8 cellular contexts compared by ENCODE assay signal in the genomic region with DNA sequence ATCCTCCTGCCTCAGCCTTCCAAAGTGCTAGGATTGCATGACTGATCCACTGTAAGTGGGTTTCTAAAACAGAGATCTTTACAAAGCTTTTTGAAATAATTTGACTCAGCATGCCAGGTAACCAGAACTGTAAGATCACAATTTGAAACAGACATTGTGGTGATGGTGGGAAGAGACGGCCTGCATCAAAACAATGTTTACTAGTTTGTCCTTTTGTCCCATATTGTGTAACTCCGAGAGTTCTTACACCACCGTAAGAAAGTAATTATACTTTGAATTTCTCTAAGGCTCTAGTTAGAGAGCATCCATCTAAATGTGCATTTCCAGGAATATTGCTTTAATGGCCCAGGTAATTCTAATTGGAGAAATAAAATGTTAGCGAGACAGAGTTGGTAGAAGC. TPM values are rescaled to one million over a fixed set of nuclear protein-coding genes. Genes with fewer than 3 reads are reported as not detected.
A peak's percentile ranks its signal among the peaks of the same experiment; 100 is the strongest.
DNase-seq lines count a peak whose midpoint lies in the region; ATAC-seq, FAIRE-seq and TF ChIP-seq lines count a peak whose summit lies in the region.

No MANE protein-coding gene starts in this region.

- H3K4me1 ChIP-seq in DOHH2 (ENCODE audit: control insufficient read depth, low read length), result peaks cover 22% of the 10 kb centered on the region
- peaks cover 32% of the 10 kb centered on the region for H3K4me1 ChIP-seq in SJCRH30

- DNase-seq in SJCRH30 (no peak), fibroblast of the aortic adventitia (ENCODE audit: low read depth) (no peak), sciatic nerve (ENCODE audit: low spot score) (no peak), HTR-8/SVneo (ENCODE audit: insufficient read length, low spot score) (no peak), HPDE6-E6E7 (ENCODE audit: extremely low spot score) (no peak), COR-L47 (lab: John Stamatoyannopoulos, UW) (no peak)

- H3K27ac ChIP-seq in DOHH2 (ENCODE audit: low read depth, low read length) (no peak overlapping the region), SJCRH30 (peak overlapping the region; percentile 90)

- H3K4me2 ChIP-seq in DOHH2 (ENCODE audit: low read length), result peak overlapping the region; percentile 90

- H3K9me2 ChIP-seq in DOHH2 (replicated peaks; ENCODE audit: control insufficient read depth, low read length), result no peaks in the 10 kb centered on the region

- ATAC-seq in sciatic nerve (peak; percentile 19), GM21737 (IDR thresholded peaks at IDR 0.05; ENCODE audit: unreplicated experiment) (no peak)

- H3F3A ChIP-seq in DOHH2 (ENCODE audit: control insufficient read depth, insufficient read depth), result no peaks in the 10 kb centered on the region

- no peak for FAIRE-seq in HTR-8/SVneo (lab: Jason Lieb, UNC)

- no peaks in the 10 kb centered on the region for H4K20me1 ChIP-seq in DOHH2 (ENCODE audit: control insufficient read depth, insufficient read depth, low read depth, low read length)

- H3K9me3 ChIP-seq in DOHH2 (ENCODE audit: control insufficient read depth, insufficient read depth, low read length) (no peaks in the 10 kb centered on the region), SJCRH30 (replicated peaks) (0 out of 2 replicates have a peak, but pooled peaks cover 2% of the 10 kb centered on the region)

- H3K4me3 ChIP-seq in DOHH2 (ENCODE audit: low read length) (peak overlapping the region; percentile 74), SJCRH30 (peak overlapping the region; percentile 69), fibroblast of the aortic adventitia (ENCODE audit: low read depth, low read length) (peak overlapping the region; percentile 78)

- H3K27me3 ChIP-seq in DOHH2 (ENCODE audit: control insufficient read depth, low read length), result peaks cover 13% of the 10 kb centered on the region
- no peaks in the 10 kb centered on the region for H3K27me3 ChIP-seq in SJCRH30

- H3K79me2 ChIP-seq in DOHH2 (ENCODE audit: control insufficient read depth, low read length), result no peaks in the 10 kb centered on the region

- no peak for TF ChIP-seq CTCF in DOHH2 (IDR thresholded peaks at IDR 0.05; ENCODE audit: low read depth, low read length, poor library complexity, severe bottlenecking)
- TF ChIP-seq CTCF in fibroblast of the aortic adventitia (IDR thresholded peaks at IDR 0.05; ENCODE audit: insufficient read depth, low read length), result no peak

- intact Hi-C loops in sciatic nerve (cut with DNase I), result no loop called here

- H3K36me3 ChIP-seq in DOHH2 (ENCODE audit: control insufficient read depth, low read length), result no peaks in the 10 kb centered on the region
- H3K36me3 ChIP-seq in SJCRH30, result peaks cover 4% of the 10 kb centered on the region; the same call in 1 of the 2 replicates

RNA-seq across cellular contexts. Expression of gene ARHGAP24, which starts 0.6 kb away (rescaled TPM):
- total RNA-seq in SJCRH30 (2014; rRNA removed; shearing (Covaris generic)), result 26.5 and 34.6 TPM in 2 replicates
- total RNA-seq in fibroblast of the aortic adventitia (ENCODE audit: low replicate concordance), result 67.6 and 104 TPM in 2 replicates
- total RNA-seq in sciatic nerve, result 87.6 TPM
